8 cellular contexts compared by ENCODE assay signal in genomic region chr17:42403150-42403549, GRCh38. TPM values are rescaled to one million over a fixed set of nuclear protein-coding genes. Genes with fewer than 3 reads are reported as not detected.
DNase-seq lines count a peak whose midpoint lies in the region; ATAC-seq and TF ChIP-seq lines count a peak whose summit lies in the region.

No MANE protein-coding gene starts in this region.

- H3K27ac Mint-ChIP-seq in WTC11 (no peak overlapping the region), endodermal cell (no peak overlapping the region)

- H3K36me3 ChIP-seq in endodermal cell (ENCODE audit: control insufficient read depth, insufficient read depth, low read length) = no peaks in the 10 kb centered on the region

- POLR2A ChIA-PET in WTC11 (lab: Charles Lee) = interaction anchor here (0.9 to 2.2 kb wide), 5 partner anchors 15 to 91 kb away, joined by 3 to 11 read pairs (median 4); partner anchors contain the start of gene STAT3

- TF ChIP-seq CTCF in WTC11 (IDR thresholded peaks at IDR 0.05) (no peak), endodermal cell (conservative IDR thresholded peaks at IDR 0.05) (peak; percentile 75)

- WGBS in endodermal cell (ENCODE audit: insufficient coverage in 1 of 2, insufficient read length in 1 of 2), 2 experiments = 77 to 82% methylated on average over 5 to 6 of the region's 6 CpGs

- H3K9me3 ChIP-seq in endodermal cell (ENCODE audit: control insufficient read depth, low read length) = no peaks in the 10 kb centered on the region

- no peak overlapping the region for H3K9ac ChIP-seq in endodermal cell (ENCODE audit: extremely low read depth, low read length, poor library complexity, severe bottlenecking)

- H3K36me3 Mint-ChIP-seq in WTC11 (no peaks in the 10 kb centered on the region), endodermal cell (ENCODE audit: low read depth) (no peaks in the 10 kb centered on the region)

- H3K27me3 Mint-ChIP-seq in WTC11 (ENCODE audit: low read depth) = no peaks in the 10 kb centered on the region; the same call in 1 of the 2 replicates
- H3K27me3 Mint-ChIP-seq in endodermal cell (ENCODE audit: insufficient read depth) = peaks cover 33% of the 10 kb centered on the region

- no peaks in the 10 kb centered on the region for H3K4me1 ChIP-seq in endodermal cell (ENCODE audit: control insufficient read depth, insufficient read depth, low read length)

- no peak overlapping the region for H3K27ac ChIP-seq in endodermal cell (ENCODE audit: low read depth, low read length)

- H3K27me3 ChIP-seq in endodermal cell (ENCODE audit: control insufficient read depth, insufficient read depth, low read length, poor library complexity, severe bottlenecking) = peaks cover 16% of the 10 kb centered on the region

- no peaks in the 10 kb centered on the region for H3K9me3 Mint-ChIP-seq in WTC11
- H3K9me3 Mint-ChIP-seq in endodermal cell = no peaks in the 10 kb centered on the region

- DNase-seq in DMS53 (lab: John Stamatoyannopoulos, UW) (peak; percentile 28), DMS53 treated with DMSO at 0.1 percent for 48 hours (lab: John Stamatoyannopoulos, UW; ENCODE audit: unreplicated experiment) (no peak), WTC11 (ENCODE audit: low spot score) (peak; percentile 71), endodermal cell (peak; percentile 89), globus pallidus (ENCODE audit: low spot score) (no peak)
- DNase-seq in stimulated activated CD4-positive, alpha-beta T cell treated with anti-CD3 and anti-CD28 coated beads, TNF-alpha, amount 100 ng/mL, for 1 hour (ENCODE audit: low read depth in 3 of 3, low spot score in 1 of 3) = peak in 2 of 3 donors; percentile 17 to 29

- peaks cover 61% of the 10 kb centered on the region for H3K4me1 Mint-ChIP-seq in WTC11
- H3K4me1 Mint-ChIP-seq in endodermal cell = peaks cover 22% of the 10 kb centered on the region

- no peak overlapping the region for H3K4me3 ChIP-seq in endodermal cell (ENCODE audit: low read length)

- ATAC-seq in WTC11 (peak; percentile 14), HG02763 (IDR thresholded peaks at IDR 0.05; ENCODE audit: unreplicated experiment) (no peak), GM19463 (IDR thresholded peaks at IDR 0.05; ENCODE audit: unreplicated experiment) (no peak)

- CTCF ChIA-PET in WTC11 (lab: Charles Lee) = interaction anchor here (0.6 to 7.2 kb wide), 49 partner anchors 11 to 283 kb away, joined by 3 to 196 read pairs (median 4); partner anchors contain the start of genes CAVIN1, GHDC, KCNH4 and STAT3

- H3K4me3 Mint-ChIP-seq in WTC11 (no peak overlapping the region), endodermal cell (no peak overlapping the region)

TF ChIP-seq in WTC11, 78 proteins besides CTCF, POLR2A, EP300 and RAD21:
- TF ChIP-seq FOXJ3 (CRISPR knock-in tag; IDR thresholded peaks at IDR 0.05; ENCODE audit: borderline replicate concordance) (no peak), ETV6 (CRISPR knock-in tag; IDR thresholded peaks at IDR 0.05) (0 out of 2 replicates have a peak, but pooled peaks have one; percentile 26), GABPB1 (CRISPR knock-in tag; IDR thresholded peaks at IDR 0.05) (no peak), PRRX2 (CRISPR knock-in tag; IDR thresholded peaks at IDR 0.05) (no peak)
- TF ChIP-seq, protein P1, sequence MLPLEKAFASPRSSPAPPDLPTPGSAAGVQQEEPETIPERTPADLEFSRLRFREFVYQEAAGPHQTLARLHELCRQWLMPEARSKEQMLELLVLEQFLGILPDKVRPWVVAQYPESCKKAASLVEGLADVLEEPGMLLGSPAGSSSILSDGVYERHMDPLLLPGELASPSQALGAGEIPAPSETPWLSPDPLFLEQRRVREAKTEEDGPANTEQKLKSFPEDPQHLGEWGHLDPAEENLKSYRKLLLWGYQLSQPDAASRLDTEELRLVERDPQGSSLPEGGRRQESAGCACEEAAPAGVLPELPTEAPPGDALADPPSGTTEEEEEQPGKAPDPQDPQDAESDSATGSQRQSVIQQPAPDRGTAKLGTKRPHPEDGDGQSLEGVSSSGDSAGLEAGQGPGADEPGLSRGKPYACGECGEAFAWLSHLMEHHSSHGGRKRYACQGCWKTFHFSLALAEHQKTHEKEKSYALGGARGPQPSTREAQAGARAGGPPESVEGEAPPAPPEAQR (CRISPR knock-in tag; IDR thresholded peaks at IDR 0.05) = no peak

RNA-seq across cellular contexts. Expression of gene STAT3, which starts 14.9 kb away (rescaled TPM):
- total RNA-seq in WTC11 (2021) (74.4 to 98.0 TPM (median 74.9 TPM) in 3 replicates), endodermal cell (10 to 100 TPM; 27.5 to 32.4 TPM)
- polyA plus RNA-seq in endodermal cell (2013, experiment 1 of 2) = 37.5 TPM
- polyA plus RNA-seq in endodermal cell (2013, experiment 2 of 2) = 40.2 TPM

RNA-seq across cellular contexts. Expression of gene CAVIN1, which starts 19.9 kb away (rescaled TPM):
- 24.6 to 28.4 TPM (median 27.8 TPM) in 3 replicates for total RNA-seq in WTC11 (2021)
- total RNA-seq in endodermal cell = 1 to 10 TPM in 1 of 2 donors, under 1 TPM in 1; 0.51 to 3.1 TPM
- polyA plus RNA-seq in endodermal cell (2013, experiment 1 of 2) = 8.4 TPM
- polyA plus RNA-seq in endodermal cell (2013, experiment 2 of 2) = 8.2 TPM

RNA-seq across cellular contexts. Expression of gene ATP6V0A1, which starts 55.5 kb away (rescaled TPM):
- total RNA-seq in WTC11 (2021) (49.7 to 55.2 TPM (median 50.9 TPM) in 3 replicates), endodermal cell (10 to 100 TPM; 45.2 to 53.1 TPM)
- polyA plus RNA-seq in endodermal cell (2013, experiment 1 of 2) = 47.2 TPM
- polyA plus RNA-seq in endodermal cell (2013, experiment 2 of 2) = 34.8 TPM

Comparison
In these comparisons a context has a peak if more than half of its experiments do, and no peak if none do; other contexts are left out.
1. DNase-seq: peak in DMS53 (single experiment), WTC11 (single experiment), endodermal cell (single experiment) and stimulated activated CD4-positive, alpha-beta T cell treated with anti-CD3 and anti-CD28 coated beads, TNF-alpha, amount 100 ng/mL, for 1 hour (2 of 3); none in DMS53 treated with DMSO at 0.1 percent for 48 hours (single experiment) and globus pallidus (single experiment).